Comparison of ENCODE assay signal across 6 cellular contexts in the genomic region with DNA sequence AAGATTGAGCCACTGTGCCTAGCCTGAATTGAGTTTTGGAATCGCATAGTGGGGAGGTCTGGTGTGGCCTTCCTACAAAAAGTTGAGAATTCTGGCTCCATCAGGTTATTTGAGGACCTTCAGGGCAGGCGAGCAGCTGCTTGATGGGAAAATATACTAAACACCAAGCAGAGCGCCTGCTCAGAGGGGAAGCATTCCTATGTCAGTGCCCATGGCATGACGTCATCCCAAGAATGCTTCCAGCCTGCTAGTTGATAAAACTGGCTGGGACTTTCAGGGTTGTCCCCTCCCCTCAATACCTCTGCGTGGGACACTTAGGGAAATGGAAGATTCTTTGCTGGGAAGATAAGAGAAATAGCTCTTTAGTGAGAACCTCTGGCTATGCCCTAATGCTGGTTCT.
DNase-seq lines count a peak whose midpoint lies in the region; ATAC-seq and TF ChIP-seq lines count a peak whose summit lies in the region.
"Not testable (repeated sequence)": the region's sequence is repeated elsewhere in the genome, so short reads cannot be mapped to it uniquely, and the experiment has no call there.

No MANE protein-coding gene starts in this region.

- not testable (repeated sequence) for TF ChIP-seq CTCF in body of pancreas (IDR thresholded peaks at IDR 0.05); heart right ventricle (IDR thresholded peaks at IDR 0.05)

- DNase-seq in body of pancreas, Right ventricle myocardium superior, heart right ventricle, left ventricle myocardium superior, aorta: not testable (repeated sequence)

- not testable (repeated sequence) for H3K9me3 ChIP-seq in body of pancreas; heart right ventricle; aorta (ENCODE audit: control insufficient read depth, low read length)

- peak; percentile 47; the same call in 2 of the 3 replicates for ATAC-seq in SK-N-SH treated with all-trans-retinoic acid at 6 μM for 48 hours
- ATAC-seq in body of pancreas = peak; percentile 60
- peak; percentile 55 for ATAC-seq in Right ventricle myocardium superior (ENCODE audit: poor library complexity)
- ATAC-seq in heart right ventricle = peak in 5 of 8 donors; percentile 37 to 87 (median 65)
- ATAC-seq in left ventricle myocardium superior = peak; percentile 54
- ATAC-seq in aorta (ENCODE audit: low FRiP score) = peak; percentile 51

- not testable (repeated sequence) for TF ChIP-seq POLR2A in body of pancreas (IDR thresholded peaks at IDR 0.05)

- H3K4me1 ChIP-seq in body of pancreas; heart right ventricle; aorta (ENCODE audit: control insufficient read depth in 1 of 2, insufficient read depth in 2 of 2, low read length in 2 of 2): not testable (repeated sequence)

- not testable (repeated sequence) for H3K36me3 ChIP-seq in body of pancreas (replicated peaks in 1 of 2; ENCODE audit: insufficient read depth in 1 of 2, low read depth in 2 of 2); heart right ventricle; aorta (ENCODE audit: control insufficient read depth in 1 of 2, insufficient read depth in 2 of 2, low read length in 1 of 2)

- intact Hi-C loops in body of pancreas (cut with DNase I); Right ventricle myocardium superior (cut with DNase I); heart right ventricle (cut with DNase I); left ventricle myocardium superior (cut with micrococcal nuclease); aorta (cut with DNase I): not testable (repeated sequence)

- H3K27me3 ChIP-seq in body of pancreas; heart right ventricle; aorta (ENCODE audit: control insufficient read depth in 1 of 2, insufficient read depth in 2 of 2, low read length in 1 of 2): not testable (repeated sequence)

- WGBS in body of pancreas, 2 donors = no CpG with 5 or more reads among the region's 5 CpGs
- no CpG with 5 or more reads among the region's 5 CpGs for WGBS in heart right ventricle, 2 donors
- WGBS in aorta, 2 donors = no CpG with 5 or more reads among the region's 5 CpGs

- H3K27ac ChIP-seq in body of pancreas; heart right ventricle; aorta (ENCODE audit: low read depth in 1 of 2, low read length in 2 of 2): not testable (repeated sequence)

- not testable (repeated sequence) for H3K4me3 ChIP-seq in body of pancreas; heart right ventricle; aorta (ENCODE audit: low read length in 2 of 2)
